8 cellular contexts compared by ENCODE assay signal in genomic region chr3:155737844-155738460, GRCh38.
A peak's percentile ranks its signal among the peaks of the same experiment; 100 is the strongest.
DNase-seq lines count a peak whose midpoint lies in the region; ATAC-seq and FAIRE-seq lines count a peak whose summit lies in the region.

No MANE protein-coding gene starts in this region.

- DNase-seq in DMS79 (lab: John Stamatoyannopoulos, UW) (peak; percentile 74), Kasumi-1 (lab: John Stamatoyannopoulos, UW) (peak; percentile 56 to 59), NCI-H2029 treated with DMSO at 0.1 percent for 48 hours (lab: John Stamatoyannopoulos, UW) (no peak), nucleus accumbens (lab: John Stamatoyannopoulos, UW) (no peak), NCI-H146 treated with DMSO at 0.1 percent for 48 hours (lab: John Stamatoyannopoulos, UW; ENCODE audit: unreplicated experiment) (no peak)
- no peak for DNase-seq in effector CD4-positive, alpha-beta T cell

- ATAC-seq in GM21737 (IDR thresholded peaks at IDR 0.05; ENCODE audit: unreplicated experiment) = peak; percentile 96

- peak; percentile 93 for FAIRE-seq in islet of Langerhans (lab: Jason Lieb, UNC)

Comparison
In these comparisons a context has a peak if more than half of its experiments do, and no peak if none do; other contexts are left out.
1. DNase-seq: peak in DMS79 (single experiment) and Kasumi-1 (2 of 2); none in effector CD4-positive, alpha-beta T cell (single experiment), NCI-H2029 treated with DMSO at 0.1 percent for 48 hours (single experiment), nucleus accumbens (0 of 56) and NCI-H146 treated with DMSO at 0.1 percent for 48 hours (single experiment).